1 cellular context compared by ENCODE assay signal in genomic region chr10:58791137-58791536, GRCh38.
TF ChIP-seq lines count a peak whose summit lies in the region.

No MANE protein-coding gene starts in this region.

TF ChIP-seq in GM23338, 12 proteins besides CTCF, POLR2A, EP300 and RAD21 (continued from another document):
- TF ChIP-seq REST (IDR thresholded peaks at IDR 0.05; ENCODE audit: unreplicated experiment) (no peak), ETS1 (IDR thresholded peaks at IDR 0.05) (no peak), EZH2phosphoT487 (IDR thresholded peaks at IDR 0.05; ENCODE audit: unreplicated experiment) (no peak), EZH2 (IDR thresholded peaks at IDR 0.05; ENCODE audit: low read depth, unreplicated experiment) (no peak), NANOG (IDR thresholded peaks at IDR 0.05; ENCODE audit: borderline replicate concordance) (no peak), CREB1 (CRISPR knock-in tag; IDR thresholded peaks at IDR 0.05; ENCODE audit: low read depth) (no peak), JUNB (IDR thresholded peaks at IDR 0.05; ENCODE audit: unreplicated experiment) (no peak), ZNF331 (CRISPR knock-in tag; IDR thresholded peaks at IDR 0.05; ENCODE audit: low read depth) (no peak)
TF ChIP-seq in GM23338: peak in this region for 0.
